In genomic region chr2:176096986-176097819, GRCh38 we compare ENCODE assay signal across 9 cellular contexts. TPM values are rescaled to one million over a fixed set of nuclear protein-coding genes. Genes with fewer than 3 reads are reported as not detected.
A peak's percentile ranks its signal among the peaks of the same experiment; 100 is the strongest.
DNase-seq lines count a peak whose midpoint lies in the region; ATAC-seq, FAIRE-seq and TF ChIP-seq lines count a peak whose summit lies in the region.
"Had no signal": no experiment of that assay in that cellular context is flagged by ENCODE, and none has a peak within 500 bp of the region (broad histone marks: within the 10 kb centered on the region; RNA-seq: fewer than 3 reads in every experiment).

No MANE protein-coding gene starts in this region.

- intact Hi-C loops in ovary (cut with DNase I) (loop anchor here in 1 of 4 donors (10.0 kb wide), 1 partner anchor 412 kb away; no protein-coding TSS in a partner anchor), uterus (cut with DNase I; ENCODE audit: low total_unique reads) (no loop called here)

- H3K27ac ChIP-seq in ovary: no peak overlapping the region
- no peak overlapping the region for H3K27ac ChIP-seq in uterus

- peaks cover 14% of the 10 kb centered on the region for H3K4me1 Mint-ChIP-seq in glutamatergic neuron (ENCODE audit: low read depth, unreplicated experiment)

- peaks cover 3% of the 10 kb centered on the region for H3K4me1 ChIP-seq in ovary (ENCODE audit: insufficient read depth)
- peaks cover 0 to 28% of the 10 kb centered on the region in 2 donors for H3K4me1 ChIP-seq in uterus

- peaks cover 17% of the 10 kb centered on the region for H3K9me3 Mint-ChIP-seq in glutamatergic neuron (ENCODE audit: unreplicated experiment)

- H3K36me3 ChIP-seq in ovary: no peaks in the 10 kb centered on the region
- H3K36me3 ChIP-seq in uterus: no peaks in the 10 kb centered on the region

- WGBS in ovary, 3 donors: 3 to 5% (median 4%) methylated on average over 35 to 45 of the region's 45 CpGs

- peak; percentile 95 for DNase-seq in DMS79 treated with DMSO at 0.1 percent for 48 hours (lab: John Stamatoyannopoulos, UW)
- peak; percentile 96 for DNase-seq in HuH-7.5 (ENCODE audit: low spot score)
- peak; percentile 74 for DNase-seq in RCC 7860 (ENCODE audit: low spot score)
- DNase-seq in activated gamma-delta T cell treated with anti-CD3 and anti-CD28 coated beads, Interleukin-2, amount 50 U/mL, for 16 hours (ENCODE audit: low read depth): peak; percentile 15
- peak; percentile 88 for DNase-seq in glutamatergic neuron
- DNase-seq in ovary: peak; percentile 34 to 76 (median 58)
- peak; percentile 60 to 65 for DNase-seq in uterus

- H3K4me3 ChIP-seq in ovary (no peak overlapping the region), uterus (peak overlapping the region in 1 of 2 donors; percentile 24)

- H3K36me3 Mint-ChIP-seq in glutamatergic neuron (ENCODE audit: unreplicated experiment): peaks cover 4% of the 10 kb centered on the region

- H3K9me3 ChIP-seq in ovary: peaks cover 0 to 3% of the 10 kb centered on the region in 2 donors
- H3K9me3 ChIP-seq in uterus: no peaks in the 10 kb centered on the region

- peak overlapping the region; percentile 82 for H3K4me3 Mint-ChIP-seq in glutamatergic neuron (ENCODE audit: unreplicated experiment)

- TF ChIP-seq EP300 in ovary (IDR thresholded peaks at IDR 0.05): no peak

- no peak for TF ChIP-seq POLR2A in ovary (IDR thresholded peaks at IDR 0.05)
- TF ChIP-seq POLR2A in uterus (IDR thresholded peaks at IDR 0.05): no peak

- ATAC-seq in GM21528 (IDR thresholded peaks at IDR 0.05; ENCODE audit: low FRiP score, unreplicated experiment): peak; percentile 83

- peak overlapping the region; percentile 22 for H3K27ac Mint-ChIP-seq in glutamatergic neuron (ENCODE audit: unreplicated experiment)

- peaks cover 25% of the 10 kb centered on the region for H3K27me3 ChIP-seq in ovary
- H3K27me3 ChIP-seq in uterus: peaks cover 54 to 78% of the 10 kb centered on the region in 2 donors

- H3K27me3 Mint-ChIP-seq in glutamatergic neuron (ENCODE audit: unreplicated experiment): peaks cover 43% of the 10 kb centered on the region

- TF ChIP-seq CTCF in glutamatergic neuron (IDR thresholded peaks at IDR 0.05; ENCODE audit: partially characterized antibody, unreplicated experiment) (peak; percentile 53), ovary (IDR thresholded peaks at IDR 0.05) (peak; percentile 25 to 59 (median 45)), uterus (IDR thresholded peaks at IDR 0.05) (peak; percentile 75 to 84 (median 80))

- no peak for FAIRE-seq in RCC 7860 (lab: Jason Lieb, UNC)
- FAIRE-seq: islet of Langerhans had no signal

RNA-seq across cellular contexts. Expression of gene HOXD12, which starts 2.4 kb away (rescaled TPM):
- total RNA-seq in glutamatergic neuron (ENCODE audit: unreplicated experiment) (not detected), ovary (not detected), uterus (under 1 TPM in 1 of 4 donors, not detected in 3; 0.76 TPM)
- not detected for polyA plus RNA-seq in ovary

RNA-seq across cellular contexts. Expression of gene HOXD13, which starts 4.7 kb away (rescaled TPM):
- total RNA-seq in glutamatergic neuron (ENCODE audit: unreplicated experiment) (0.17 TPM), ovary (not detected), uterus (1 to 10 TPM in 1 of 4 donors, not detected in 3; 4.9 TPM)
- not detected for polyA plus RNA-seq in ovary

RNA-seq across cellular contexts. Expression of gene HOXD11, which starts 9.9 kb away (rescaled TPM):
- total RNA-seq in glutamatergic neuron (ENCODE audit: unreplicated experiment) (not detected), ovary (1 to 10 TPM in 2 of 7 donors, under 1 TPM in 1, not detected in 4; 0.61 to 1.3 (median 1.1) TPM), uterus (10 to 100 TPM in 1 of 4 donors, 1 to 10 TPM in 1, under 1 TPM in 1, not detected in 1; 0.88 to 34.6 (median 8.6) TPM)
- under 1 TPM; 0.07 to 0.48 TPM for polyA plus RNA-seq in ovary

RNA-seq across cellular contexts. Expression of gene EVX2, which starts 13.4 kb away (rescaled TPM):
- total RNA-seq in glutamatergic neuron (ENCODE audit: unreplicated experiment) (0.76 TPM), ovary (not detected), uterus (under 1 TPM in 1 of 4 donors, not detected in 3; 0.28 TPM)
- polyA plus RNA-seq in ovary: not detected

RNA-seq across cellular contexts. Expression of gene HOXD10, which starts 19.4 kb away (rescaled TPM):
- not detected for total RNA-seq in glutamatergic neuron (ENCODE audit: unreplicated experiment)
- 1 to 10 TPM in 4 of 7 donors, under 1 TPM in 3; 0.38 to 3.2 (median 1.0) TPM for total RNA-seq in ovary
- polyA plus RNA-seq in ovary: 1 to 10 TPM; 1.1 to 8.1 TPM
- total RNA-seq in uterus: 10 to 100 TPM in 3 of 4 donors, 1 to 10 TPM in 1; 6.8 to 81.0 (median 53.6) TPM

Comparison
In these comparisons a context has a peak if more than half of its experiments do, and no peak if none do; other contexts are left out.
1. DNase-seq: peak in every context shown above with its lines; median percentile 96 in HuH-7.5; 95 in DMS79 treated with DMSO at 0.1 percent for 48 hours; 88 in glutamatergic neuron; 74 in RCC 7860; 62 in uterus; 58 in ovary; 15 in activated gamma-delta T cell treated with anti-CD3 and anti-CD28 coated beads, Interleukin-2, amount 50 U/mL, for 16 hours.